Comparison of ENCODE assay signal across 29 cellular contexts in genomic region chr10:79340646-79341244, GRCh38. TPM values are rescaled to one million over a fixed set of nuclear protein-coding genes. Genes with fewer than 3 reads are reported as not detected.
DNase-seq lines count a peak whose midpoint lies in the region; ATAC-seq and TF ChIP-seq lines count a peak whose summit lies in the region.
"Had no signal": no experiment of that assay in that cellular context is flagged by ENCODE, and none has a peak within 500 bp of the region (broad histone marks: within the 10 kb centered on the region; RNA-seq: fewer than 3 reads in every experiment).

No MANE protein-coding gene starts in this region.

- H3K27ac ChIP-seq in liver (ENCODE audit: low read depth in 1 of 2, low read length in 2 of 2) (peak overlapping the region; percentile 9 to 17), endodermal cell (ENCODE audit: low read depth, low read length) (no peak overlapping the region)
- H3K27ac ChIP-seq: BLaER1 treated with 17β-estradiol and CSF1 and Interleukin-3, amounts not matched to agents 10 nM and 100 nM; cardiac muscle cell; epithelial cell of prostate had no signal

- intact Hi-C loops in Right ventricle myocardium inferior (cut with DNase I) (no loop called here), cardiac septum (cut with DNase I) (no loop called here)

- no peaks in the 10 kb centered on the region for H3K36me3 Mint-ChIP-seq in type B pancreatic cell
- no peaks in the 10 kb centered on the region for H3K36me3 Mint-ChIP-seq in endodermal cell (ENCODE audit: low read depth)
- H3K36me3 Mint-ChIP-seq: naive B cell had no signal

- H3K36me3 ChIP-seq in liver (ENCODE audit: control insufficient read depth in 4 of 4, insufficient read depth in 3 of 4, low read depth in 1 of 4, low read length in 3 of 4) (no peaks in the 10 kb centered on the region), endodermal cell (ENCODE audit: control insufficient read depth, insufficient read depth, low read length) (no peaks in the 10 kb centered on the region)
- H3K36me3 ChIP-seq: BLaER1 treated with 17β-estradiol and CSF1 and Interleukin-3, amounts not matched to agents 10 nM and 100 nM; cardiac muscle cell; heart right ventricle; thyroid gland had no signal

- H3K9me3 Mint-ChIP-seq in type B pancreatic cell (peaks cover 6% of the 10 kb centered on the region), endodermal cell (peaks cover 4% of the 10 kb centered on the region)
- H3K9me3 Mint-ChIP-seq: activated B cell treated with CpG ODN at 0.5 μM for 24 hours, naive B cell had no signal

- peak; percentile 54 for ATAC-seq in Right ventricle myocardium inferior

- no peak for TF ChIP-seq CTCF in choroid plexus epithelial cell (conservative IDR thresholded peaks at IDR 0.05; ENCODE audit: low read depth, low read length)
- no peak for TF ChIP-seq CTCF in liver (IDR thresholded peaks at IDR 0.05; ENCODE audit: low read depth, low read length, missing input control)
- TF ChIP-seq CTCF in type B pancreatic cell (conservative IDR thresholded peaks at IDR 0.05) = no peak
- TF ChIP-seq CTCF in endodermal cell (conservative IDR thresholded peaks at IDR 0.05) = no peak

- H3K27ac Mint-ChIP-seq in type B pancreatic cell (peak overlapping the region; percentile 56), endodermal cell (no peak overlapping the region)
- H3K27ac Mint-ChIP-seq: activated B cell treated with CpG ODN at 0.5 μM for 24 hours had no signal

- H3K4me3 ChIP-seq in choroid plexus epithelial cell (ENCODE audit: low read depth, low read length) = no peak overlapping the region
- no peak overlapping the region for H3K4me3 ChIP-seq in liver (ENCODE audit: low read depth in 1 of 3, low read length in 3 of 3)
- no peak overlapping the region for H3K4me3 ChIP-seq in endodermal cell (ENCODE audit: low read length)
- H3K4me3 ChIP-seq: BLaER1 treated with 17β-estradiol and CSF1 and Interleukin-3, amounts not matched to agents 10 nM and 100 nM; cardiac muscle cell; heart right ventricle; thyroid gland had no signal

- H3K27me3 ChIP-seq in liver (ENCODE audit: control insufficient read depth in 4 of 4, insufficient read depth in 4 of 4, low read length in 3 of 4) (no peaks in the 10 kb centered on the region), endodermal cell (ENCODE audit: control insufficient read depth, insufficient read depth, low read length, poor library complexity, severe bottlenecking) (no peaks in the 10 kb centered on the region)
- H3K27me3 ChIP-seq: BLaER1 treated with 17β-estradiol and CSF1 and Interleukin-3, amounts not matched to agents 10 nM and 100 nM; cardiac muscle cell; heart right ventricle; thyroid gland had no signal

- WGBS in liver = 73% methylated on average over 5 of the region's 5 CpGs
- 86 to 96% methylated on average over 5 of the region's 5 CpGs for WGBS in endodermal cell (ENCODE audit: insufficient coverage in 1 of 2, insufficient read length in 1 of 2), 2 experiments

- H3K27me3 Mint-ChIP-seq in type B pancreatic cell (no peaks in the 10 kb centered on the region), endodermal cell (ENCODE audit: insufficient read depth) (peaks cover 18% of the 10 kb centered on the region)
- H3K27me3 Mint-ChIP-seq: activated B cell treated with CpG ODN at 0.5 μM for 24 hours had no signal

- H3K4me1 ChIP-seq in liver (ENCODE audit: control insufficient read depth in 4 of 4, insufficient read depth in 4 of 4, low read length in 3 of 4) = peaks cover 13 to 66% (median 57%) of the 10 kb centered on the region in 4 donors
- peaks cover 13% of the 10 kb centered on the region for H3K4me1 ChIP-seq in endodermal cell (ENCODE audit: control insufficient read depth, insufficient read depth, low read length)

- H3K9me3 ChIP-seq in liver (ENCODE audit: control insufficient read depth in 4 of 4, low read length in 3 of 4) = no peaks in the 10 kb centered on the region
- H3K9me3 ChIP-seq in endodermal cell (ENCODE audit: control insufficient read depth, low read length) = no peaks in the 10 kb centered on the region
- H3K9me3 ChIP-seq: heart right ventricle, thyroid gland had no signal

- H3K4me1 Mint-ChIP-seq in type B pancreatic cell (ENCODE audit: unreplicated experiment) (peaks cover 23% of the 10 kb centered on the region), endodermal cell (peaks cover 27% of the 10 kb centered on the region)
- H3K4me1 Mint-ChIP-seq: activated B cell treated with CpG ODN at 0.5 μM for 24 hours had no signal

- H3K9ac ChIP-seq in liver (ENCODE audit: low read depth in 1 of 2, low read length in 2 of 2) (no peak overlapping the region), endodermal cell (ENCODE audit: extremely low read depth, low read length, poor library complexity, severe bottlenecking) (no peak overlapping the region)
- H3K9ac ChIP-seq: BLaER1 treated with 17β-estradiol and CSF1 and Interleukin-3, amounts not matched to agents 10 nM and 100 nM had no signal

- no peak overlapping the region for H3K4me3 Mint-ChIP-seq in type B pancreatic cell
- no peak overlapping the region for H3K4me3 Mint-ChIP-seq in endodermal cell
- H3K4me3 Mint-ChIP-seq: activated B cell treated with CpG ODN at 0.5 μM for 24 hours had no signal

- no peak for DNase-seq in Right ventricle myocardium inferior (ENCODE audit: missing footprints)
- DNase-seq in cardiac septum (ENCODE audit: low spot score) = no peak
- peak; percentile 22 for DNase-seq in choroid plexus epithelial cell (ENCODE audit: low read depth)
- DNase-seq in type B pancreatic cell (ENCODE audit: extremely low spot score, unreplicated experiment) = peak; percentile 3
- DNase-seq in epidermal melanocyte (ENCODE audit: insufficient read length, low spot score) = no peak
- DNase-seq in activated effector memory CD4-positive, alpha-beta T cell treated with Interleukin-2 at 50 U/mL for 16 hours = no peak
- DNase-seq in endodermal cell = no peak
- DNase-seq: activated B cell treated with CpG ODN at 0.5 μM for 24 hours; activated CD4-positive, alpha-beta T cell treated with anti-CD3 and anti-CD28 coated beads, Interleukin-2, amount 50 U/mL, for 48 hours; activated naive CD4-positive, alpha-beta T cell; activated T-cell treated with anti-CD3 and anti-CD28 coated beads for 4 hours; aorta; Calu3; heart right ventricle; left cardiac atrium; naive B cell; NCI-H187 treated with DMSO at 0.1 percent for 48 hours; NCI-H526 treated with DMSO at 0.1 percent for 48 hours; retina; RPMI8226; stimulated activated CD4-positive, alpha-beta T cell treated with anti-CD3 and anti-CD28 coated beads, Interleukin-12 subunit alpha, Interleukin-12 subunit beta, amount 100 ng/mL, for 4 hours; stimulated activated CD4-positive, alpha-beta T cell treated with anti-CD3 and anti-CD28 coated beads, Interleukin-4, amount 100 ng/mL, for 24 hours; stimulated activated naive CD4-positive, alpha-beta T cell treated with Interleukin-2 at 50 U/mL for 16 hours; T-helper 9 cell; thyroid gland had no signal

- TF ChIP-seq RAD21 in liver (IDR thresholded peaks at IDR 0.05) = no peak

TF ChIP-seq in liver, 16 proteins besides CTCF, POLR2A, EP300 and RAD21 (continues in another document):
- peak; percentile 20 to 50 for TF ChIP-seq HNF4A (conservative IDR thresholded peaks at IDR 0.05)
- TF ChIP-seq SP1 (IDR thresholded peaks at IDR 0.05) = peak; percentile 18
- TF ChIP-seq NR2F2 (IDR thresholded peaks at IDR 0.05) = peak; percentile 46
- no peak for TF ChIP-seq FOXA2 (IDR thresholded peaks at IDR 0.05)
- TF ChIP-seq ZBTB33 (IDR thresholded peaks at IDR 0.05) = no peak
- TF ChIP-seq ATF3 (IDR thresholded peaks at IDR 0.05) = no peak
- TF ChIP-seq RXRA (IDR thresholded peaks at IDR 0.05) = peak in 1 of 2 donors; percentile 54
- TF ChIP-seq HNF4G (IDR thresholded peaks at IDR 0.05) = no peak

RNA-seq across cellular contexts. Expression of gene PPIF, which starts 6.5 kb away (rescaled TPM):
- total RNA-seq in Right ventricle myocardium inferior (151 TPM), cardiac septum (115 TPM), liver (10 to 100 TPM; 22.2 to 84.3 TPM), type B pancreatic cell (ENCODE audit: low replicate concordance) (67.5 and 91.3 TPM in 2 replicates), endodermal cell (10 to 100 TPM; 50.4 to 51.0 TPM)
- 10 to 100 TPM; 51.4 to 68.6 TPM for polyA plus RNA-seq in liver
- polyA plus RNA-seq in endodermal cell (2013, experiment 1 of 2) = 54.6 TPM
- 46.4 TPM for polyA plus RNA-seq in endodermal cell (2013, experiment 2 of 2)

Comparison
In these comparisons a context has a peak if more than half of its experiments do, and no peak if none do; other contexts are left out.
1. DNase-seq: peak in choroid plexus epithelial cell (single experiment) and type B pancreatic cell (single experiment); none in Right ventricle myocardium inferior (single experiment), cardiac septum (single experiment), epidermal melanocyte (single experiment), activated effector memory CD4-positive, alpha-beta T cell treated with Interleukin-2 at 50 U/mL for 16 hours (single experiment) and endodermal cell (single experiment).